9 cellular contexts compared by ENCODE assay signal in the genomic region with DNA sequence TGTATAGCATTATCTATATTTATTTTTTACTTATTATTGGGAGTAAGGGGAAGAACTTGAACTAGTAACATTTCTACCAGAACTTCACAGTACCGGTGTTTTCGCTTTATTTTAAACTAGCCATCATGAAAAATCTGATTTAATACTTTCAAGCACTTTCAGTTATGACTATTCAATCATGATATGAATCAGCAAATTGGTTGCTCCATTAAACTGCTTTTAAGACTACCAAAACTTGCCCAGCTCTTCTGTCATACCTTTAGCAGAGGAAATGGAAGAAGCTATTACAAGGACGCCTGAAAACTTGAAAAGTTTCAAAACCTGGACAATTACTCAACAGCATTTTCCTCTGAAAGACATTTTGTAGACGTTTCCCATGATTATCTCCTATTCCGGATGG. TPM values are rescaled to one million over a fixed set of nuclear protein-coding genes. Genes with fewer than 3 reads are reported as not detected.
A peak's percentile ranks its signal among the peaks of the same experiment; 100 is the strongest.
DNase-seq lines count a peak whose midpoint lies in the region; ATAC-seq and TF ChIP-seq lines count a peak whose summit lies in the region.
"Had no signal": no experiment of that assay in that cellular context is flagged by ENCODE, and none has a peak within 500 bp of the region (broad histone marks: within the 10 kb centered on the region; RNA-seq: fewer than 3 reads in every experiment).

No MANE protein-coding gene starts in this region.

- peak overlapping the region; percentile 73 for H3K27ac ChIP-seq in mammary epithelial cell (ENCODE audit: insufficient read depth, low read depth, low read length)

- peaks cover 41% of the 10 kb centered on the region for H3K4me1 Mint-ChIP-seq in nephron

- ATAC-seq in HG03432 (IDR thresholded peaks at IDR 0.05; ENCODE audit: unreplicated experiment) (peak; percentile 25), GM19324 (IDR thresholded peaks at IDR 0.05; ENCODE audit: low FRiP score, unreplicated experiment) (no peak), HG03571 (IDR thresholded peaks at IDR 0.05; ENCODE audit: unreplicated experiment) (no peak)

- TF ChIP-seq CTCF in BJ (IDR thresholded peaks at IDR 0.05; ENCODE audit: insufficient read depth, low read depth, low read length), result no peak
- TF ChIP-seq CTCF in mammary epithelial cell (conservative IDR thresholded peaks at IDR 0.05 in 1 of 2, IDR thresholded peaks at IDR 0.05 in 1 of 2; ENCODE audit: extremely low read depth in 1 of 2, insufficient read depth in 1 of 2, low read depth in 1 of 2, low read length in 2 of 2), result no peak
- no peak for TF ChIP-seq CTCF in nephron (IDR thresholded peaks at IDR 0.05; ENCODE audit: unreplicated experiment in 3 of 3)

- no peak for DNase-seq in BJ (ENCODE audit: low read depth)
- DNase-seq in mammary epithelial cell, result peak; percentile 38
- no peak for DNase-seq in GM19238 (ENCODE audit: insufficient read length, low spot score)
- DNase-seq in activated CD4-positive, alpha-beta T cell treated with anti-CD3 and anti-CD28 coated beads for 48 hours, result no peak
- DNase-seq: activated CD4-positive, alpha-beta T cell treated with anti-CD3 and anti-CD28 coated beads, Interleukin-2, amount 50 U/mL, for 4 hours had no signal

- H3K27me3 Mint-ChIP-seq in nephron (ENCODE audit: low read depth), result peaks cover 18% of the 10 kb centered on the region

- no TSS peak for BruUV-seq in mammary epithelial cell (replicated peaks; lab: Mats Ljungman, UMichigan)

- H2AFZ ChIP-seq in mammary epithelial cell (ENCODE audit: low read depth, low read length), result peak overlapping the region; percentile 92

- POLR2A ChIA-PET in BJ (lab: Charles Lee), result no interaction called here

- H3K27ac Mint-ChIP-seq in nephron, result peak overlapping the region; percentile 35 to 65 (median 48)

- no peaks in the 10 kb centered on the region for H3K27me3 ChIP-seq in BJ (ENCODE audit: control insufficient read depth, insufficient read depth, low read length)
- no peaks in the 10 kb centered on the region for H3K27me3 ChIP-seq in mammary epithelial cell (ENCODE audit: insufficient read depth, low read length)

- peak overlapping the region; percentile 75 to 90 (median 88) for H3K4me3 Mint-ChIP-seq in nephron

- H3K79me2 ChIP-seq in mammary epithelial cell (ENCODE audit: insufficient read depth, low read length), result peaks cover 53% of the 10 kb centered on the region

- peak overlapping the region; percentile 82 for H3K9ac ChIP-seq in mammary epithelial cell (ENCODE audit: insufficient read depth, low read length)

- peak overlapping the region; percentile 98 for H3K4me2 ChIP-seq in mammary epithelial cell (ENCODE audit: insufficient read depth, low read depth, low read length)

- no peaks in the 10 kb centered on the region for H3K9me3 Mint-ChIP-seq in nephron

- H3K4me3 ChIP-seq in BJ (ENCODE audit: low read depth, low read length), result peak overlapping the region; percentile 75
- H3K4me3 ChIP-seq in mammary epithelial cell (replicated peaks in 1 of 3; ENCODE audit: insufficient read depth in 1 of 3, low read depth in 2 of 3, low read length in 3 of 3), result peak overlapping the region; percentile 65 to 93 (median 75)

- no peaks in the 10 kb centered on the region for H4K20me1 ChIP-seq in mammary epithelial cell (ENCODE audit: insufficient read depth, low read length)

- H3K9me3 ChIP-seq in mammary epithelial cell (replicated peaks; ENCODE audit: insufficient read depth, low read length), result no peaks in the 10 kb centered on the region

- intact Hi-C loops in mammary epithelial cell (cut with micrococcal nuclease), result loop anchor here (2.0 kb wide), 2 partner anchors 82 to 94 kb away; no protein-coding TSS in a partner anchor

- H3K36me3 ChIP-seq in BJ (ENCODE audit: control insufficient read depth, insufficient read depth, low read length), result no peaks in the 10 kb centered on the region
- H3K36me3 ChIP-seq in mammary epithelial cell (ENCODE audit: insufficient read depth, low read length), result no peaks in the 10 kb centered on the region

- 55% methylated on average over 5 of the region's 5 CpGs for WGBS in mammary epithelial cell (ENCODE audit: low coverage, missing lambda C conversion rate)

- H3K36me3 Mint-ChIP-seq in nephron (ENCODE audit: low read depth), result no peaks in the 10 kb centered on the region

- dilution Hi-C loops in mammary epithelial cell (cut with HindIII; ENCODE audit: low sequenced_read_pairs), result no loop called here

- CTCF ChIA-PET in BJ (lab: Yijun Ruan, JAX) (interaction anchor here (3.7 kb wide), 1 partner anchor 81 kb away, joined by 11 read pairs; no protein-coding TSS in a partner anchor), mammary epithelial cell (lab: Charles Lee; ENCODE audit: low non-redundant PET) (no interaction called here)

- in situ Hi-C loops in mammary epithelial cell (cut with MboI; ENCODE audit: low sequenced_read_pairs in 2 of 2), result no loop called here

- peaks cover 45% of the 10 kb centered on the region for H3K4me1 ChIP-seq in mammary epithelial cell (ENCODE audit: insufficient read depth, low read length)

RNA-seq across cellular contexts. Expression of gene JAZF1, which starts 2.1 kb away (rescaled TPM):
- polyA plus RNA-seq in BJ (2011; rRNA removed) (8.5 and 11.6 TPM in 2 replicates), mammary epithelial cell (2.4 TPM)
- 7.3 and 7.6 TPM in 2 replicates for polyA minus RNA-seq in BJ (2011; rRNA and poly(A)+ RNA removed)
- total RNA-seq in mammary epithelial cell, result 10 to 100 TPM in 1 of 2 donors, 1 to 10 TPM in 1; 6.5 to 12.3 TPM
- polyA minus RNA-seq in mammary epithelial cell, result 0.83 TPM
